In genomic region chr4:26372525-26373172, GRCh38 we compare ENCODE assay signal across 1 cellular context.
TF ChIP-seq lines count a peak whose summit lies in the region.

No MANE protein-coding gene starts in this region.

TF ChIP-seq in K562, 482 proteins besides CTCF, POLR2A, EP300 and RAD21 (continued from another document):
- TF ChIP-seq HINFP (tag; conservative IDR thresholded peaks at IDR 0.05; ENCODE audit: low read depth): no peak
- TF ChIP-seq ZBTB40 (IDR thresholded peaks at IDR 0.05): no peak
- no peak for TF ChIP-seq ZBTB40 (CRISPR knock-in tag; IDR thresholded peaks at IDR 0.05)
- peak; percentile 90 for TF ChIP-seq NFIC (IDR thresholded peaks at IDR 0.05)
- TF ChIP-seq ZBTB26 (CRISPR knock-in tag; IDR thresholded peaks at IDR 0.05): no peak
- TF ChIP-seq CHD7 (IDR thresholded peaks at IDR 0.05; ENCODE audit: low read depth, low read length): no peak
- no peak for TF ChIP-seq FOXK2 (conservative IDR thresholded peaks at IDR 0.05 in 1 of 2, IDR thresholded peaks at IDR 0.05 in 1 of 2; ENCODE audit: low read depth in 2 of 2)
- TF ChIP-seq FOXP4 (CRISPR knock-in tag; IDR thresholded peaks at IDR 0.05; ENCODE audit: borderline replicate concordance): no peak
- TF ChIP-seq ZHX1 (conservative IDR thresholded peaks at IDR 0.05; ENCODE audit: low read length): no peak
- TF ChIP-seq ZNF134 (CRISPR knock-in tag; conservative IDR thresholded peaks at IDR 0.05): peak; percentile 61
- no peak for TF ChIP-seq CREB1 (IDR thresholded peaks at IDR 0.05)
- TF ChIP-seq CREB1 (CRISPR knock-in tag; IDR thresholded peaks at IDR 0.05): no peak
- no peak for TF ChIP-seq FOXJ3 (CRISPR knock-in tag; IDR thresholded peaks at IDR 0.05)
- no peak for TF ChIP-seq CHD4 (IDR thresholded peaks at IDR 0.05; ENCODE audit: insufficient read depth, insufficient replicate concordance, low read depth, low read length, poor library complexity, severe bottlenecking)
- no peak for TF ChIP-seq MED1 (CRISPR knock-in tag; IDR thresholded peaks at IDR 0.05; ENCODE audit: borderline replicate concordance)
